Comparison of ENCODE assay signal across 31 cellular contexts in genomic region chr12:116373610-116374606, GRCh38.
DNase-seq lines count a peak whose midpoint lies in the region; ATAC-seq, FAIRE-seq and TF ChIP-seq lines count a peak whose summit lies in the region.
"Had no signal": no experiment of that assay in that cellular context is flagged by ENCODE, and none has a peak within 500 bp of the region (broad histone marks: within the 10 kb centered on the region; RNA-seq: fewer than 3 reads in every experiment).

No MANE protein-coding gene starts in this region.

- no peaks in the 10 kb centered on the region for H3K4me1 Mint-ChIP-seq in T-helper 2 cell treated with Interferon-gamma antibody and Interleukin-4, amounts not matched to agents 5 μg/mL and 100 μg/mL, for 36 hours (ENCODE audit: low read depth)
- H3K4me1 Mint-ChIP-seq: activated naive CD4-positive, alpha-beta T cell treated with anti-CD3 and anti-CD28 coated beads, Interleukin-2, amount 10 ng/mL, durations not matched to agents 7 days and 5 days; CD4-positive, CD25-positive, alpha-beta regulatory T cell had no signal

- H2AK5ac ChIP-seq in trophoblast cell (ENCODE audit: low read length) = peak overlapping the region; percentile 22

- peaks cover 10% of the 10 kb centered on the region for H3K9me3 Mint-ChIP-seq in T-helper 2 cell treated with Interferon-gamma antibody and Interleukin-4, amounts not matched to agents 5 μg/mL and 100 μg/mL, for 36 hours
- H3K9me3 Mint-ChIP-seq: stimulated activated effector memory CD8-positive, alpha-beta T cell treated with anti-CD3 and anti-CD28 coated beads, Interleukin-12 subunit alpha, Interleukin-12 subunit beta, amount 100 ng/mL, for 72 hours had no signal

- H2BK120ac ChIP-seq in trophoblast cell (ENCODE audit: insufficient read depth, low read length, poor library complexity) = no peak overlapping the region

- ATAC-seq in A549 (no peak), GM21515 (IDR thresholded peaks at IDR 0.05; ENCODE audit: unreplicated experiment) (no peak), GM18498 (IDR thresholded peaks at IDR 0.05; ENCODE audit: unreplicated experiment) (no peak)
- ATAC-seq: activated CD4-positive, CD25-positive, alpha-beta regulatory T cell treated with anti-CD3 and anti-CD28 coated beads, Interleukin-2, amount 50 U/mL, for 24 hours; esophagus mucosa; foreskin keratinocyte; heart right ventricle; stimulated activated effector memory CD8-positive, alpha-beta T cell treated with anti-CD3 and anti-CD28 coated beads, Interleukin-12 subunit alpha, Interleukin-12 subunit beta, amount 100 ng/mL, for 72 hours had no signal

- H3K4me2 ChIP-seq in A549 (no peak overlapping the region), trophoblast cell (ENCODE audit: low read length) (no peak overlapping the region)
- H3K4me2 ChIP-seq: PC-9 had no signal

- H3K4me3 ChIP-seq in A549 (no peak overlapping the region), SK-N-MC (no peak overlapping the region), trophoblast cell (ENCODE audit: low read depth, low read length) (no peak overlapping the region)
- H3K4me3 ChIP-seq: colonic mucosa, heart right ventricle, lung, pancreas, PC-9, right atrium auricular region had no signal

- peaks cover 15% of the 10 kb centered on the region for H3K79me1 ChIP-seq in trophoblast cell (ENCODE audit: low read length)

- H3K27ac Mint-ChIP-seq in T-helper 2 cell treated with Interferon-gamma antibody and Interleukin-4, amounts not matched to agents 5 μg/mL and 100 μg/mL, for 36 hours = no peak overlapping the region
- H3K27ac Mint-ChIP-seq: activated CD4-positive, alpha-beta memory T cell treated with anti-CD3 and anti-CD28 coated beads for 36 hours; activated naive CD4-positive, alpha-beta T cell treated with anti-CD3 and anti-CD28 coated beads, Interleukin-2, amount 10 ng/mL, durations not matched to agents 7 days and 5 days; CD4-positive, CD25-positive, alpha-beta regulatory T cell; stimulated activated effector memory CD8-positive, alpha-beta T cell treated with anti-CD3 and anti-CD28 coated beads, Interleukin-12 subunit alpha, Interleukin-12 subunit beta, amount 100 ng/mL, for 72 hours had no signal

- no peaks in the 10 kb centered on the region for H3K27me3 Mint-ChIP-seq in T-helper 2 cell treated with Interferon-gamma antibody and Interleukin-4, amounts not matched to agents 5 μg/mL and 100 μg/mL, for 36 hours (ENCODE audit: low read depth)
- H3K27me3 Mint-ChIP-seq: activated CD4-positive, alpha-beta memory T cell treated with anti-CD3 and anti-CD28 coated beads for 36 hours; CD4-positive, CD25-positive, alpha-beta regulatory T cell had no signal

- no peak overlapping the region for H4K12ac ChIP-seq in trophoblast cell (ENCODE audit: low read depth, low read length)

- no peak for DNase-seq in A549 (ENCODE audit: low read depth in 1 of 2, low spot score in 1 of 2)
- no peak for DNase-seq in SK-N-MC (ENCODE audit: low read depth, low spot score)
- DNase-seq in medulla oblongata (ENCODE audit: extremely low spot score) = peak; percentile 23
- DNase-seq in trophoblast cell = peak in 1 of 2 donors; percentile 35
- DNase-seq in T-helper 2 cell treated with Interferon-gamma antibody and Interleukin-4, amounts not matched to agents 5 μg/mL and 100 μg/mL, for 36 hours (ENCODE audit: low spot score) = no peak
- no peak for DNase-seq in activated CD4-positive, alpha-beta T cell treated with anti-CD3 and anti-CD28 coated beads for 1 hour
- DNase-seq: activated CD4-positive, alpha-beta memory T cell treated with anti-CD3 and anti-CD28 coated beads for 36 hours; activated CD8-positive, alpha-beta memory T cell treated with anti-CD3 and anti-CD28 coated beads, Interleukin-2, amount 50 U/mL, for 4 hours; activated naive CD4-positive, alpha-beta T cell treated with anti-CD3 and anti-CD28 coated beads, Interleukin-2, amount 10 ng/mL, durations not matched to agents 7 days and 5 days; amniotic stem cell; CD4-positive, CD25-positive, alpha-beta regulatory T cell; colonic mucosa; effector CD8-positive, alpha-beta T cell; foreskin keratinocyte; heart right ventricle; NCI-H1417; NCI-H2029 treated with DMSO at 0.1 percent for 48 hours; NCI-H526; NK-92 treated with Interleukin-12 subunit alpha and Interleukin-12 subunit beta, amount 100 ng/mL, for 24 hours; PC-9; stimulated activated CD4-positive, alpha-beta T cell treated with anti-CD3 and anti-CD28 coated beads, Interleukin-2, amount 100 ng/mL, for 48 hours; substantia nigra had no signal

- H3K9me3 ChIP-seq in A549 = no peaks in the 10 kb centered on the region
- no peaks in the 10 kb centered on the region for H3K9me3 ChIP-seq in SK-N-MC (ENCODE audit: low read depth, low read length)
- peaks cover 8% of the 10 kb centered on the region for H3K9me3 ChIP-seq in trophoblast cell (ENCODE audit: insufficient read depth, low read depth, low read length)
- H3K9me3 ChIP-seq: colonic mucosa, heart right ventricle, pancreas, right atrium auricular region had no signal

- POLR2A ChIA-PET in A549 (lab: Yijun Ruan, JAX) = no interaction called here

- TF ChIP-seq POLR2A in A549 (IDR thresholded peaks at IDR 0.05; ENCODE audit: low read length) = no peak

- H3K27ac ChIP-seq in A549 (peak overlapping the region; percentile 64 to 99), SK-N-MC (peak overlapping the region; percentile 62), trophoblast cell (ENCODE audit: low read depth, low read length) (no peak overlapping the region)
- H3K27ac ChIP-seq: colonic mucosa, foreskin keratinocyte, heart right ventricle, PC-9, right atrium auricular region had no signal

- no peaks in the 10 kb centered on the region for H3K36me3 ChIP-seq in SK-N-MC (ENCODE audit: insufficient read depth, low read length)
- no peaks in the 10 kb centered on the region for H3K36me3 ChIP-seq in trophoblast cell (ENCODE audit: control insufficient read depth in 1 of 2, insufficient read depth in 2 of 2, low read length in 2 of 2)
- H3K36me3 ChIP-seq: colonic mucosa, heart right ventricle, pancreas, right atrium auricular region had no signal

- H4K91ac ChIP-seq in trophoblast cell (ENCODE audit: low read depth, low read length) = peak overlapping the region; percentile 11

- H3K4me3 Mint-ChIP-seq in T-helper 2 cell treated with Interferon-gamma antibody and Interleukin-4, amounts not matched to agents 5 μg/mL and 100 μg/mL, for 36 hours = no peak overlapping the region
- H3K4me3 Mint-ChIP-seq: activated CD4-positive, alpha-beta memory T cell treated with anti-CD3 and anti-CD28 coated beads for 36 hours; activated naive CD4-positive, alpha-beta T cell treated with anti-CD3 and anti-CD28 coated beads, Interleukin-2, amount 10 ng/mL, durations not matched to agents 7 days and 5 days; CD4-positive, CD25-positive, alpha-beta regulatory T cell; stimulated activated effector memory CD8-positive, alpha-beta T cell treated with anti-CD3 and anti-CD28 coated beads, Interleukin-12 subunit alpha, Interleukin-12 subunit beta, amount 100 ng/mL, for 72 hours had no signal

- peak overlapping the region; percentile 13 for H3K18ac ChIP-seq in trophoblast cell (ENCODE audit: low read length)

- peak overlapping the region; percentile 6 for H3K9ac ChIP-seq in SK-N-MC (ENCODE audit: insufficient read length)
- H3K9ac ChIP-seq in trophoblast cell (ENCODE audit: low read length) = no peak overlapping the region

- no peak for TF ChIP-seq RAD21 in A549 (conservative IDR thresholded peaks at IDR 0.05 in 1 of 2, IDR thresholded peaks at IDR 0.05 in 1 of 2)

- no peak overlapping the region for H2BK5ac ChIP-seq in trophoblast cell (ENCODE audit: low read depth, low read length, poor library complexity)

- no peak overlapping the region for H4K8ac ChIP-seq in trophoblast cell (ENCODE audit: low read depth, low read length)

- H3K14ac ChIP-seq in trophoblast cell (ENCODE audit: low read length) = no peak overlapping the region

- no peak overlapping the region for H3K4ac ChIP-seq in trophoblast cell (ENCODE audit: low read depth, low read length)

- no peak overlapping the region for H3K23ac ChIP-seq in trophoblast cell (ENCODE audit: low read length)

- no peaks in the 10 kb centered on the region for H3K79me2 ChIP-seq in trophoblast cell (ENCODE audit: control insufficient read depth, insufficient read depth, low read length, poor library complexity)

- H2AFZ ChIP-seq in trophoblast cell (ENCODE audit: insufficient read depth, low read length, poor library complexity) = peak overlapping the region; percentile 3
- H2AFZ ChIP-seq: PC-9 had no signal

- TF ChIP-seq EP300 in A549 (IDR thresholded peaks at IDR 0.05) = no peak

- H3K27me3 ChIP-seq in trophoblast cell (ENCODE audit: insufficient read depth, low read length) = no peaks in the 10 kb centered on the region
- H3K27me3 ChIP-seq: colonic mucosa, pancreas, right atrium auricular region had no signal

- H3K36me3 Mint-ChIP-seq in T-helper 2 cell treated with Interferon-gamma antibody and Interleukin-4, amounts not matched to agents 5 μg/mL and 100 μg/mL, for 36 hours (ENCODE audit: low read depth) = no peaks in the 10 kb centered on the region
- H3K36me3 Mint-ChIP-seq: activated CD4-positive, alpha-beta memory T cell treated with anti-CD3 and anti-CD28 coated beads for 36 hours; activated naive CD4-positive, alpha-beta T cell treated with anti-CD3 and anti-CD28 coated beads, Interleukin-2, amount 10 ng/mL, durations not matched to agents 7 days and 5 days; CD4-positive, CD25-positive, alpha-beta regulatory T cell; stimulated activated effector memory CD8-positive, alpha-beta T cell treated with anti-CD3 and anti-CD28 coated beads, Interleukin-12 subunit alpha, Interleukin-12 subunit beta, amount 100 ng/mL, for 72 hours had no signal

- H3K4me1 ChIP-seq in A549 (peaks cover 79% of the 10 kb centered on the region), trophoblast cell (ENCODE audit: control insufficient read depth in 1 of 2, insufficient read depth in 2 of 2, low read length in 2 of 2) (peaks cover 13 to 17% of the 10 kb centered on the region in 2 experiments)
- H3K4me1 ChIP-seq: colonic mucosa, right atrium auricular region had no signal

- CTCF ChIA-PET in A549 (lab: Yijun Ruan, JAX) = interaction anchor here (0.6 to 1.3 kb wide), 4 partner anchors 8 to 58 kb away, joined by 3 to 4 read pairs (median 3); no protein-coding TSS in a partner anchor

- no peak for FAIRE-seq in A549 (lab: Jason Lieb, UNC)
- FAIRE-seq: pancreas, TTC549 had no signal

- H2BK12ac ChIP-seq in trophoblast cell (ENCODE audit: low read length) = peak overlapping the region; percentile 38

- no peak for TF ChIP-seq CTCF in A549 (IDR thresholded peaks at IDR 0.05)

- WGBS in A549 (ENCODE audit: missing lambda C conversion rate) = 87% methylated on average over 14 of the region's 14 CpGs
- WGBS in trophoblast cell (ENCODE audit: extremely low coverage, insufficient coverage, insufficient read length) = no CpG with 5 or more reads among the region's 14 CpGs

TF ChIP-seq in A549, 52 proteins besides CTCF, POLR2A, EP300 and RAD21 (continues in another document):
- peak; percentile 77; the same call in 1 of the 2 replicates for TF ChIP-seq KDM1A (IDR thresholded peaks at IDR 0.05; ENCODE audit: low read depth)
